ENCODE assay signal across 8 cellular contexts in genomic region chrX:108699368-108699767, GRCh38. TPM values are rescaled to one million over a fixed set of nuclear protein-coding genes. Genes with fewer than 3 reads are reported as not detected.
DNase-seq lines count a peak whose midpoint lies in the region; ATAC-seq, FAIRE-seq and TF ChIP-seq lines count a peak whose summit lies in the region.

No MANE protein-coding gene starts in this region.

- POLR2A ChIA-PET in GM12878 (lab: Charles Lee): interaction anchor here (0.5 to 2.1 kb wide), 3 partner anchors 26 to 688 kb away, joined by 3 to 8 read pairs (median 4); no protein-coding TSS in a partner anchor

- no peaks in the 10 kb centered on the region for H4K20me1 ChIP-seq in Karpas-422 (ENCODE audit: insufficient read depth, low read depth, low read length)
- no peaks in the 10 kb centered on the region for H4K20me1 ChIP-seq in GM12878 (ENCODE audit: control insufficient read depth, insufficient read depth)

- H3K27ac ChIP-seq in 22Rv1: no peak overlapping the region
- H3K27ac ChIP-seq in Karpas-422 (ENCODE audit: low read length): no peak overlapping the region
- H3K27ac ChIP-seq in GM12878 (ENCODE audit: control insufficient read depth, insufficient read depth): no peak overlapping the region

- H3K36me3 ChIP-seq in Karpas-422 (ENCODE audit: insufficient read depth, low read length) (no peaks in the 10 kb centered on the region), GM12878 (ENCODE audit: control insufficient read depth in 2 of 2, insufficient read depth in 2 of 2, low read length in 1 of 2) (no peaks in the 10 kb centered on the region)

- no peak for TF ChIP-seq POLR2A in GM12878 (IDR thresholded peaks at IDR 0.05; ENCODE audit: low read depth, low read length)

- TF ChIP-seq RAD21 in GM12878 (IDR thresholded peaks at IDR 0.05; ENCODE audit: insufficient read depth, low read depth, low read length): peak; percentile 68

- FAIRE-seq in GM12878 (lab: Jason Lieb, UNC): peak; percentile 93

- H3K4me1 ChIP-seq in Karpas-422 (ENCODE audit: low read length): no peaks in the 10 kb centered on the region
- no peaks in the 10 kb centered on the region for H3K4me1 ChIP-seq in GM12878 (ENCODE audit: control insufficient read depth, insufficient read depth, low read length)

- CTCF ChIA-PET in GM12878 (lab: Yijun Ruan, JAX): interaction anchor here (0.7 to 7.2 kb wide), 47 partner anchors 10 to 1459 kb away, joined by 3 to 359 read pairs (median 5); no protein-coding TSS in a partner anchor

- TF ChIP-seq EP300 in GM12878 (IDR thresholded peaks at IDR 0.05; ENCODE audit: borderline replicate concordance in 1 of 2, control insufficient read depth in 1 of 2, low read depth in 2 of 2, low read length in 2 of 2): no peak

- SMC1A ChIA-PET in GM12878 (lab: Charles Lee; ENCODE audit: uncharacterized antibody, unreplicated experiment): interaction anchor here (0.6 to 12.3 kb wide), 39 partner anchors 11 to 1709 kb away, joined by 3 to 361 read pairs (median 5); no protein-coding TSS in a partner anchor

- H3K79me2 ChIP-seq in Karpas-422 (ENCODE audit: low read length) (no peaks in the 10 kb centered on the region), GM12878 (ENCODE audit: control insufficient read depth, insufficient read depth, low read length) (no peaks in the 10 kb centered on the region)

- H2AFZ ChIP-seq in Karpas-422 (ENCODE audit: low read length): no peak overlapping the region
- no peak overlapping the region for H2AFZ ChIP-seq in GM12878 (ENCODE audit: control insufficient read depth, low read depth, low read length)

- no TSS peak for BruUV-seq in GM12878 (replicated peaks; lab: Mats Ljungman, UMichigan)

- RAD21 ChIA-PET in GM12878 (lab: Charles Lee; ENCODE audit: unreplicated experiment): interaction anchor here (0.6 to 9.0 kb wide), 36 partner anchors 12 to 1192 kb away, joined by 3 to 330 read pairs (median 4); partner anchors contain the start of gene GUCY2F

- intact Hi-C loops in GM12878 (cut with micrococcal nuclease; ENCODE audit: unreplicated experiment): loop anchor here (1.0 to 10.0 kb wide), 4 partner anchors 112 to 935 kb away; no protein-coding TSS in a partner anchor

- no peak overlapping the region for H3K9ac ChIP-seq in Karpas-422 (ENCODE audit: low read length)
- H3K9ac ChIP-seq in GM12878 (ENCODE audit: control insufficient read depth, insufficient read depth, low read length): no peak overlapping the region

- TF ChIP-seq CTCF in 22Rv1 (IDR thresholded peaks at IDR 0.05) (peak; percentile 40), GM12872 (IDR thresholded peaks at IDR 0.05; ENCODE audit: insufficient read depth, low read depth, low read length) (peak; percentile 37; the same call in 1 of the 3 replicates), GM12878 (IDR thresholded peaks at IDR 0.05 in 2 of 3, conservative IDR thresholded peaks at IDR 0.05 in 1 of 3; ENCODE audit: control insufficient read depth in 2 of 3, extremely low read depth in 1 of 3, insufficient read depth in 1 of 3, low read depth in 3 of 3, low read length in 3 of 3) (peak; percentile 23 to 55 (median 50); a peak in 5 of 6 replicates)

- H3K4me2 ChIP-seq in Karpas-422 (ENCODE audit: low read depth, low read length, poor library complexity, severe bottlenecking) (no peak overlapping the region), GM12878 (ENCODE audit: control insufficient read depth, insufficient read depth) (no peak overlapping the region)

- peak; percentile 92 for ATAC-seq in GM12878
- ATAC-seq in GM21619 (IDR thresholded peaks at IDR 0.05; ENCODE audit: unreplicated experiment): no peak
- ATAC-seq in HG03097 (IDR thresholded peaks at IDR 0.05; ENCODE audit: low FRiP score, unreplicated experiment): no peak
- ATAC-seq in GM19035 (IDR thresholded peaks at IDR 0.05; ENCODE audit: unreplicated experiment): no peak

- no peaks in the 10 kb centered on the region for H3K27me3 ChIP-seq in Karpas-422 (ENCODE audit: low read length)
- no peaks in the 10 kb centered on the region for H3K27me3 ChIP-seq in GM12878 (replicated peaks in 1 of 2; ENCODE audit: control insufficient read depth in 2 of 2, insufficient read depth in 2 of 2, low read length in 1 of 2)

- no peaks in the 10 kb centered on the region for H3K9me2 ChIP-seq in Karpas-422 (replicated peaks; ENCODE audit: insufficient read depth, low read length)

- H3K9me3 ChIP-seq in Karpas-422 (ENCODE audit: low read length) (no peaks in the 10 kb centered on the region), GM12878 (replicated peaks; ENCODE audit: control insufficient read depth, insufficient read depth, low read length) (no peaks in the 10 kb centered on the region)

- 0% methylated on average over 1 of the region's 1 CpG for WGBS in GM12878 (ENCODE audit: insufficient coverage, insufficient replicate concordance, low lambda C conversion rate, missing lambda C conversion rate)

- peak; percentile 77 for DNase-seq in Karpas-422
- peak; percentile 7 for DNase-seq in GM12878 (ENCODE audit: low read depth, low spot score)
- peak; percentile 33 for DNase-seq in myocyte (ENCODE audit: low read depth)

- in situ Hi-C loops in GM12878 (cut with MboI): no loop called here

- H3K4me3 ChIP-seq in Karpas-422 (ENCODE audit: low read length): no peak overlapping the region
- no peak overlapping the region for H3K4me3 ChIP-seq in GM12878

TF ChIP-seq in GM12878, 131 proteins besides CTCF, POLR2A, EP300 and RAD21:
- peak; percentile 64; the same call in 1 of the 2 replicates for TF ChIP-seq SMC3 (IDR thresholded peaks at IDR 0.05; ENCODE audit: borderline replicate concordance, low read length)
- TF ChIP-seq SMAD1 (IDR thresholded peaks at IDR 0.05; ENCODE audit: low read depth, partially characterized antibody): no peak
- TF ChIP-seq PKNOX1 (IDR thresholded peaks at IDR 0.05): peak; percentile 36; the same call in 1 of the 2 replicates
- TF ChIP-seq ZNF207 (IDR thresholded peaks at IDR 0.05; ENCODE audit: borderline replicate concordance): no peak

RNA-seq across cellular contexts. Expression of gene IRS4, which starts 37.0 kb away (rescaled TPM):
- not detected in 2 replicates for total RNA-seq in Karpas-422 (2014; rRNA removed; shearing (Covaris generic); ENCODE audit: low replicate concordance)
- not detected in 2 replicates for total RNA-seq in GM12878 (2013; cell fraction: nucleolus; rRNA removed)
- total RNA-seq in GM12878 (2014; rRNA removed) (0.11 TPM in 1 of 2 replicates, not detected in the other), GM12878 (2014; rRNA removed; fragmentation: Illumina TruSeq; extraction: Trizol) (not detected in 2 replicates), GM12878 (2021) (not detected in 2 replicates), myocyte (not detected in 2 replicates)
- polyA plus RNA-seq in GM12878 (2011; ENCODE audit: low read depth): not detected
- polyA plus RNA-seq in GM12878 (2011; rRNA removed) (0.03 TPM in 2 replicates), GM12878 (2014; fragmentation: Illumina TruSeq; extraction: Trizol) (not detected in 2 replicates), GM12878 (2014; fragmentation: Nextera tagmentation; extraction: Ambion mirVana) (not detected), GM12878 (2014; rRNA removed) (0.04 and 0.08 TPM in 2 replicates), GM12878 (2016; fragmentation: Nextera tagmentation; extraction: Ambion mirVana) (not detected)
- polyA plus RNA-seq in GM12878 (2011; cell fraction: cytosol; rRNA removed): 0.01 and 0.03 TPM in 2 replicates
- polyA plus RNA-seq in GM12878 (2011; cell fraction: nucleus; rRNA removed): 0.06 and 0.12 TPM in 2 replicates
- polyA plus RNA-seq in GM12878 (2012): not detected in 2 replicates
- polyA minus RNA-seq in GM12878 (2011; rRNA and poly(A)+ RNA removed): 0.10 TPM in 1 of 2 replicates, not detected in the other
- not detected in 2 replicates for polyA minus RNA-seq in GM12878 (2011; cell fraction: cytosol; rRNA and poly(A)+ RNA removed)
- 0.12 and 0.19 TPM in 2 replicates for polyA minus RNA-seq in GM12878 (2011; cell fraction: nucleus; rRNA and poly(A)+ RNA removed)
- not detected for polyA plus RNA-seq in myocyte (2012)

Comparison
In these comparisons a context has a peak if more than half of its experiments do, and no peak if none do; other contexts are left out.
1. DNase-seq: peak in every context shown above with its lines; median percentile 77 in Karpas-422; 33 in myocyte; 7 in GM12878.